In the genomic region with DNA sequence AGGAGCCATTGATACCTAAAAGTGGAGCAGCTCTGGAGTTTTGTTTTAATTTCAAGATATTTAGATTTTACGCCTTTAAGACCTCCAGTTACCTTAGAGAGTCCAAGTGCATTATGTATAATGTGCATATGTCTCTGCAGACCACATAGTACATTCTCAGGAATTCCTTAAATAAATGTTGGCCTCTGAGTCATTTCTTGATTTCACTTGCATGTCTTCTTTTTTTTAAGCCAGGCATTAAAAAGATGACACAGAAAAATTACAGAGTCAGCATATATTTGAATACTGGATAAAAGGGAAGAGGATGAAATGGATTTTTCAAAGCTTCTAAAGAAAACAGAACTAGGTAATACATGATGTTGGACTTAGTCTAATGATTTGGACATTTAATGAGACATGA, we compare ENCODE assay signal across 21 cellular contexts.
DNase-seq lines count a peak whose midpoint lies in the region; ATAC-seq, FAIRE-seq and TF ChIP-seq lines count a peak whose summit lies in the region.
"Had no signal": no experiment of that assay in that cellular context is flagged by ENCODE, and none has a peak within 500 bp of the region (broad histone marks: within the 10 kb centered on the region; RNA-seq: fewer than 3 reads in every experiment).

No MANE protein-coding gene starts in this region.

- H3K56ac ChIP-seq in IMR-90 (ENCODE audit: extremely low read depth, insufficient read depth, low read length), result no peak overlapping the region

- H3K4me2 ChIP-seq in IMR-90 (ENCODE audit: low read depth, low read length) (peak overlapping the region; percentile 41; the same call in 1 of the 2 replicates), K562 (ENCODE audit: insufficient read depth, low read length) (no peak overlapping the region)

- H2BK15ac ChIP-seq in IMR-90 (ENCODE audit: low read depth, low read length), result peak overlapping the region; percentile 37; the same call in 1 of the 3 replicates

- H3K4ac ChIP-seq in IMR-90 (ENCODE audit: low read depth, low read length), result peak overlapping the region; percentile 8; the same call in 1 of the 2 replicates

- no peak overlapping the region for H3K9ac ChIP-seq in IMR-90 (ENCODE audit: low read depth, low read length)
- H3K9ac ChIP-seq in K562 (ENCODE audit: insufficient read depth in 1 of 2, low read depth in 2 of 2, low read length in 2 of 2), result no peak overlapping the region
- H3K9ac ChIP-seq in kidney (ENCODE audit: low read length in 2 of 2), result no peak overlapping the region

- CTCF ChIA-PET in IMR-90 (lab: Yijun Ruan, JAX), result interaction anchor here (0.9 kb wide), 1 partner anchor 191 kb away, joined by 4 read pairs; no protein-coding TSS in a partner anchor
- CTCF ChIA-PET in K562 (lab: Yijun Ruan, JAX; ENCODE audit: low intra/inter-chr PET ratio), result no interaction called here

- H3K4me1 ChIP-seq in IMR-90 (ENCODE audit: control insufficient read depth, insufficient read depth, low read length) (peaks cover 5% of the 10 kb centered on the region), K562 (replicated peaks in 1 of 2; ENCODE audit: control insufficient read depth in 2 of 2, insufficient read depth in 2 of 2, low read length in 2 of 2) (no peaks in the 10 kb centered on the region), kidney (ENCODE audit: control insufficient read depth in 1 of 2, insufficient read depth in 1 of 2, low read depth in 1 of 2, low read length in 2 of 2) (no peaks in the 10 kb centered on the region)
- H3K4me1 ChIP-seq: lower lobe of right lung, sigmoid colon had no signal

- peak; percentile 79 for ATAC-seq in IMR-90 (ENCODE audit: low read depth)
- no peak for ATAC-seq in K562
- ATAC-seq: lower lobe of right lung had no signal

- TF ChIP-seq RAD21 in IMR-90 (IDR thresholded peaks at IDR 0.05; ENCODE audit: low read length) (no peak), K562 (CRISPR knock-in tag; conservative IDR thresholded peaks at IDR 0.05 in 1 of 2, IDR thresholded peaks at IDR 0.05 in 1 of 2) (no peak)

- no peaks in the 10 kb centered on the region for H3K79me2 ChIP-seq in K562 (ENCODE audit: control insufficient read depth, insufficient read depth, low read length)

- POLR2A ChIA-PET in IMR-90 (lab: Charles Lee; ENCODE audit: unreplicated experiment) (no interaction called here), K562 (lab: Yijun Ruan, JAX) (interaction anchor here (0.8 kb wide), 1 partner anchor 9 kb away, joined by 3 read pairs; no protein-coding TSS in a partner anchor)

- FAIRE-seq in K562 (lab: Jason Lieb, UNC) (no peak), kidney (lab: Jason Lieb, UNC) (peak; percentile 46)

- H3K27me3 ChIP-seq in IMR-90 (ENCODE audit: control insufficient read depth, insufficient read depth, low read length) (no peaks in the 10 kb centered on the region), K562 (ENCODE audit: control insufficient read depth in 2 of 2, insufficient read depth in 2 of 2, low read length in 2 of 2) (peaks cover 4 to 5% of the 10 kb centered on the region in 2 experiments; a peak in 2 of 5 replicates)
- H3K27me3 ChIP-seq: brain microvascular endothelial cell, ovary, sigmoid colon had no signal

- peaks cover 2% of the 10 kb centered on the region; the same call in 1 of the 2 replicates for H3K9me1 ChIP-seq in IMR-90 (ENCODE audit: insufficient read depth, low read length)
- H3K9me1 ChIP-seq in K562 (ENCODE audit: control insufficient read depth, insufficient read depth, low read length), result no peaks in the 10 kb centered on the region

- H3K36me3 ChIP-seq in IMR-90 (ENCODE audit: control insufficient read depth, insufficient read depth, low read length) (no peaks in the 10 kb centered on the region), K562 (ENCODE audit: control insufficient read depth, insufficient read depth, low read length) (no peaks in the 10 kb centered on the region), kidney (ENCODE audit: control insufficient read depth in 1 of 2, insufficient read depth in 2 of 2, low read length in 2 of 2) (no peaks in the 10 kb centered on the region)
- H3K36me3 ChIP-seq: brain microvascular endothelial cell, lower lobe of right lung, ovary, sigmoid colon had no signal

- no peaks in the 10 kb centered on the region for H3K79me1 ChIP-seq in IMR-90 (ENCODE audit: low read depth in 1 of 2, low read length in 2 of 2)

- no peak overlapping the region for H2AK9ac ChIP-seq in IMR-90 (replicated peaks; ENCODE audit: low read depth, low read length, poor library complexity)

- dilution Hi-C loops in IMR-90 (cut with HindIII; ENCODE audit: low sequenced_read_pairs, unreplicated experiment), result no loop called here

- H4K20me1 ChIP-seq in IMR-90 (ENCODE audit: insufficient read depth, low read length) (no peaks in the 10 kb centered on the region), K562 (replicated peaks; ENCODE audit: control insufficient read depth, insufficient read depth, low read length) (no peaks in the 10 kb centered on the region)

- in situ Hi-C loops in IMR-90 (cut with MboI; ENCODE audit: low sequenced_read_pairs), result no loop called here
- in situ Hi-C loops in K562 (cut with MboI), result no loop called here

- H2BK120ac ChIP-seq in IMR-90 (ENCODE audit: low read depth, low read length), result 0 out of 2 replicates have a peak overlapping the region, but pooled peaks have one; percentile 41

- no peak for TF ChIP-seq EP300 in K562 (IDR thresholded peaks at IDR 0.05; ENCODE audit: low read length)

- no peak overlapping the region for H4K8ac ChIP-seq in IMR-90 (ENCODE audit: low read depth in 2 of 2, low read length in 2 of 2)

- no peaks in the 10 kb centered on the region for H3K9me3 ChIP-seq in IMR-90 (ENCODE audit: control insufficient read depth, insufficient read depth, low read length)
- H3K9me3 ChIP-seq in K562 (replicated peaks; ENCODE audit: control insufficient read depth, insufficient read depth, low read depth, low read length), result no peaks in the 10 kb centered on the region
- no peaks in the 10 kb centered on the region for H3K9me3 ChIP-seq in kidney (ENCODE audit: control insufficient read depth in 1 of 2, low read length in 2 of 2)
- H3K9me3 ChIP-seq: lower lobe of right lung, ovary, sigmoid colon had no signal

- H2BK5ac ChIP-seq in IMR-90 (ENCODE audit: low read depth, low read length, poor library complexity, severe bottlenecking), result no peak overlapping the region

- DNase-seq in EL (peak; percentile 72), IMR-90 (peak; percentile 85), K562 (ENCODE audit: extremely low read depth in 1 of 4, low spot score in 3 of 4) (no peak), kidney (no peak), kidney tubule cell (ENCODE audit: low spot score) (no peak), posterior cingulate gyrus (no peak), H4 (ENCODE audit: low spot score) (no peak)
- no peak for DNase-seq in stimulated activated CD4-positive, alpha-beta T cell treated with anti-CD3 and anti-CD28 coated beads, Interleukin-4, amount 100 ng/mL, for 24 hours
- DNase-seq: activated CD4-positive, alpha-beta T cell treated with anti-CD3 and anti-CD28 coated beads, Interleukin-2, amount 50 U/mL, for 48 hours; activated naive CD4-positive, alpha-beta T cell treated with anti-CD3 and anti-CD28 coated beads, Interleukin-2, amount 50 U/mL, for 16 hours; brain microvascular endothelial cell; DND-41; immature natural killer cell; lower lobe of right lung; naive B cell; NCI-H1930; NCI-H524; ovary; SHP77; sigmoid colon; stimulated activated CD4-positive, alpha-beta T cell treated with anti-CD3 and anti-CD28 coated beads, Interleukin-2, amount 100 ng/mL, for 24 hours had no signal

- H2BK20ac ChIP-seq in IMR-90 (ENCODE audit: low read depth, low read length), result peak overlapping the region; percentile 27; the same call in 1 of the 2 replicates

- 0 out of 2 replicates have a peak overlapping the region, but pooled peaks have one; percentile 5 for H4K91ac ChIP-seq in IMR-90 (ENCODE audit: insufficient read depth, low read depth, low read length)

- H3K23ac ChIP-seq in IMR-90 (ENCODE audit: low read depth, low read length), result no peak overlapping the region

- no peak overlapping the region for H3K27ac ChIP-seq in IMR-90 (ENCODE audit: insufficient read depth, low read length)
- H3K27ac ChIP-seq in K562 (ENCODE audit: extremely low read depth, low read depth, low read length), result no peak overlapping the region
- H3K27ac ChIP-seq in kidney (ENCODE audit: low read depth in 2 of 2, low read length in 2 of 2), result no peak overlapping the region
- H3K27ac ChIP-seq: brain microvascular endothelial cell, lower lobe of right lung, ovary, sigmoid colon had no signal

- H2AFZ ChIP-seq in IMR-90 (replicated peaks; ENCODE audit: low read length, poor library complexity) (no peak overlapping the region), K562 (ENCODE audit: low read depth, low read length) (no peak overlapping the region)

- H3K4me3 ChIP-seq in IMR-90 (ENCODE audit: insufficient read depth, low read depth, low read length) (no peak overlapping the region), K562 (no peak overlapping the region), kidney (ENCODE audit: low read length in 2 of 2) (no peak overlapping the region)
- H3K4me3 ChIP-seq: lower lobe of right lung, ovary, sigmoid colon had no signal

- WGBS in IMR-90 (ENCODE audit: extremely low coverage in 2 of 2, insufficient read length in 1 of 2), 2 experiments, result no CpG with 5 or more reads among the region's 1 CpG
- 7% methylated on average over 1 of the region's 1 CpG for WGBS in K562 (ENCODE audit: insufficient coverage, low coverage, missing lambda C conversion rate)

- intact Hi-C loops in IMR-90 (cut with micrococcal nuclease) (no loop called here), K562 (cut with micrococcal nuclease) (no loop called here), kidney (cut with DNase I) (no loop called here), posterior cingulate gyrus (cut with DNase I) (no loop called here)

- no peak overlapping the region for H3K14ac ChIP-seq in IMR-90 (replicated peaks; ENCODE audit: low read depth, low read length)

- H4K5ac ChIP-seq in IMR-90 (ENCODE audit: low read depth, low read length), result no peak overlapping the region

- no peak for TF ChIP-seq CTCF in IMR-90 (conservative IDR thresholded peaks at IDR 0.05; ENCODE audit: low read depth, low read length)
- no peak for TF ChIP-seq CTCF in K562 (IDR thresholded peaks at IDR 0.05 in 2 of 3, conservative IDR thresholded peaks at IDR 0.05 in 1 of 3; ENCODE audit: insufficient read depth in 2 of 3, low read depth in 1 of 3, low read length in 3 of 3)
- no peak for TF ChIP-seq CTCF in kidney (IDR thresholded peaks at IDR 0.05; ENCODE audit: borderline replicate concordance, extremely low read depth, insufficient read depth)

- H2AK5ac ChIP-seq in IMR-90 (ENCODE audit: low read depth, low read length), result no peak overlapping the region

- no TSS peak for BruUV-seq in IMR-90 (replicated peaks; lab: Mats Ljungman, UMichigan)
- no TSS peak for BruUV-seq in K562 (replicated peaks; lab: Mats Ljungman, UMichigan)

- TF ChIP-seq POLR2A in IMR-90 (IDR thresholded peaks at IDR 0.05; ENCODE audit: low read depth, low read length) (no peak), K562 (conservative IDR thresholded peaks at IDR 0.05) (no peak)

- peak overlapping the region; percentile 25; the same call in 1 of the 2 replicates for H3K18ac ChIP-seq in IMR-90 (ENCODE audit: low read depth, low read length)

TF ChIP-seq in IMR-90, 13 proteins besides CTCF, POLR2A, EP300 and RAD21 (continues in another document):
- no peak for TF ChIP-seq MAZ (IDR thresholded peaks at IDR 0.05; ENCODE audit: borderline replicate concordance, low read depth, low read length)

TF ChIP-seq in K562, 482 proteins besides CTCF, POLR2A, EP300 and RAD21 (continues in another document):
- TF ChIP-seq ZNF586 (CRISPR knock-in tag; conservative IDR thresholded peaks at IDR 0.05), result no peak

Comparison
In these comparisons a context has a peak if more than half of its experiments do, and no peak if none do; other contexts are left out.
1. DNase-seq: peak in EL (single experiment) and IMR-90 (single experiment); none in K562 (0 of 4), kidney (single experiment), stimulated activated CD4-positive, alpha-beta T cell treated with anti-CD3 and anti-CD28 coated beads, Interleukin-4, amount 100 ng/mL, for 24 hours (single experiment), kidney tubule cell (single experiment), posterior cingulate gyrus (0 of 10) and H4 (single experiment).